In genomic region chr5:118777468-118777746, GRCh38 we compare ENCODE assay signal across 19 cellular contexts.
DNase-seq lines count a peak whose midpoint lies in the region; ATAC-seq, FAIRE-seq and TF ChIP-seq lines count a peak whose summit lies in the region.
"Had no signal": no experiment of that assay in that cellular context is flagged by ENCODE, and none has a peak within 500 bp of the region (broad histone marks: within the 10 kb centered on the region; RNA-seq: fewer than 3 reads in every experiment).

No MANE protein-coding gene starts in this region.

- no peaks in the 10 kb centered on the region for H3K79me2 ChIP-seq in HepG2 (ENCODE audit: insufficient read depth, low read length)

- TF ChIP-seq POLR2A in HepG2 (IDR thresholded peaks at IDR 0.05; ENCODE audit: insufficient read depth in 1 of 2, low read depth in 2 of 2, low read length in 2 of 2), result no peak

- DNase-seq in HepG2 (ENCODE audit: low spot score) (no peak), mucosa of descending colon (peak in 1 of 3 donors; percentile 4), renal cortical epithelial cell (ENCODE audit: low read depth) (peak; percentile 22), DMS53 (lab: John Stamatoyannopoulos, UW) (no peak)
- DNase-seq in activated CD4-positive, alpha-beta T cell treated with anti-CD3 and anti-CD28 coated beads, Interleukin-2, amount 50 U/mL, for 48 hours, result no peak
- DNase-seq: AML-193; Caco-2; CD4-positive, alpha-beta T cell; DMS153; DMS79 treated with DMSO at 0.1 percent for 48 hours; GF-D8; GM23248 had no signal

- no peaks in the 10 kb centered on the region for H3K9me3 ChIP-seq in liver (ENCODE audit: control insufficient read depth in 4 of 4, low read length in 3 of 4)
- H3K9me3 ChIP-seq in HepG2 (ENCODE audit: low read length), result no peaks in the 10 kb centered on the region
- no peaks in the 10 kb centered on the region for H3K9me3 ChIP-seq in mucosa of descending colon
- H3K9me3 ChIP-seq: A549, Caco-2, HAP-1 had no signal

- no peaks in the 10 kb centered on the region for H3K27me3 ChIP-seq in liver (ENCODE audit: control insufficient read depth in 4 of 4, insufficient read depth in 4 of 4, low read length in 3 of 4)
- H3K27me3 ChIP-seq in HepG2 (ENCODE audit: control insufficient read depth in 1 of 2, insufficient read depth in 2 of 2, low read length in 2 of 2), result no peaks in the 10 kb centered on the region

- no TSS peak for BruUV-seq in HepG2 (replicated peaks; lab: Mats Ljungman, UMichigan)

- TF ChIP-seq EP300 in HepG2 (IDR thresholded peaks at IDR 0.05; ENCODE audit: low read depth in 2 of 2, low read length in 2 of 2), result no peak
- no peak for TF ChIP-seq EP300 in HepG2 (CRISPR knock-in tag; IDR thresholded peaks at IDR 0.05; ENCODE audit: borderline replicate concordance)

- FAIRE-seq in HepG2 (lab: Jason Lieb, UNC), result no peak
- FAIRE-seq: A549, HTR-8/SVneo had no signal

- TF ChIP-seq RAD21 in liver (IDR thresholded peaks at IDR 0.05) (no peak), HepG2 (CRISPR knock-in tag; IDR thresholded peaks at IDR 0.05) (no peak)

- no peak overlapping the region for H3K4me2 ChIP-seq in HepG2 (ENCODE audit: low read depth, low read length)
- H3K4me2 ChIP-seq: A549 had no signal

- H3K4me1 ChIP-seq in liver (ENCODE audit: control insufficient read depth in 4 of 4, insufficient read depth in 4 of 4, low read length in 3 of 4) (peaks cover 9 to 15% (median 11%) of the 10 kb centered on the region in 4 donors), HepG2 (ENCODE audit: insufficient read depth, low read length) (no peaks in the 10 kb centered on the region), mucosa of descending colon (ENCODE audit: low read depth) (no peaks in the 10 kb centered on the region)
- H3K4me1 ChIP-seq: A549, Caco-2, HAP-1 had no signal

- no peak for TF ChIP-seq CTCF in liver (IDR thresholded peaks at IDR 0.05; ENCODE audit: low read depth, low read length, missing input control)
- no peak for TF ChIP-seq CTCF in HepG2 (CRISPR knock-in tag; IDR thresholded peaks at IDR 0.05)
- TF ChIP-seq CTCF in mucosa of descending colon (IDR thresholded peaks at IDR 0.05), result no peak

- WGBS in liver, result 33% methylated on average over 1 of the region's 1 CpG
- 0% methylated on average over 1 of the region's 1 CpG for WGBS in HepG2 (ENCODE audit: low lambda C conversion rate)

- POLR2A ChIA-PET in HepG2 (lab: Yijun Ruan, JAX), result no interaction called here

- ATAC-seq in HepG2 (no peak), mucosa of descending colon (peak; percentile 20), HG02885 (IDR thresholded peaks at IDR 0.05; ENCODE audit: poor library complexity, unreplicated experiment) (no peak)
- ATAC-seq: A549 had no signal

- in situ Hi-C loops in HepG2 (cut with HindIII; ENCODE audit: extremely low pct_ligation_motif_present, low pct_unique_long_range_greater_than_20kb), result no loop called here

- H3K27ac ChIP-seq in liver (ENCODE audit: low read depth in 1 of 2, low read length in 2 of 2), result no peak overlapping the region
- no peak overlapping the region for H3K27ac ChIP-seq in HepG2 (ENCODE audit: extremely low read length, insufficient read depth, low read length)
- H3K27ac ChIP-seq: 22Rv1, A549, C4-2B, GM23248 had no signal

- CTCF ChIA-PET in HepG2 (lab: Yijun Ruan, JAX; ENCODE audit: low intra/inter-chr PET ratio, low total read pairs), result no interaction called here

- intact Hi-C loops in HepG2 (cut with micrococcal nuclease; ENCODE audit: unreplicated experiment) (no loop called here), mucosa of descending colon (cut with DNase I, micrococcal nuclease) (no loop called here)

- no peaks in the 10 kb centered on the region for H3K36me3 ChIP-seq in liver (ENCODE audit: control insufficient read depth in 4 of 4, insufficient read depth in 3 of 4, low read depth in 1 of 4, low read length in 3 of 4)
- H3K36me3 ChIP-seq in HepG2 (replicated peaks in 1 of 2; ENCODE audit: control insufficient read depth in 1 of 2, insufficient read depth in 2 of 2, low read length in 2 of 2), result no peaks in the 10 kb centered on the region
- no peaks in the 10 kb centered on the region for H3K36me3 ChIP-seq in mucosa of descending colon (ENCODE audit: low read depth)
- H3K36me3 ChIP-seq: HAP-1 had no signal

- H3K4me3 ChIP-seq in liver (ENCODE audit: low read depth in 1 of 3, low read length in 3 of 3), result no peak overlapping the region
- H3K4me3 ChIP-seq in HepG2 (replicated peaks in 1 of 3; ENCODE audit: insufficient read depth in 1 of 3, low read depth in 2 of 3, low read length in 3 of 3), result no peak overlapping the region
- no peak overlapping the region for H3K4me3 ChIP-seq in mucosa of descending colon
- H3K4me3 ChIP-seq: A549, GM23248, HAP-1 had no signal

- H4K20me1 ChIP-seq in HepG2 (ENCODE audit: insufficient read depth, low read length), result no peaks in the 10 kb centered on the region

- no peak overlapping the region for H3K9ac ChIP-seq in liver (ENCODE audit: low read depth in 1 of 2, low read length in 2 of 2)
- no peak overlapping the region for H3K9ac ChIP-seq in HepG2 (ENCODE audit: insufficient read depth, low read depth, low read length)
- H3K9ac ChIP-seq: GM23248 had no signal

- no peak overlapping the region for H2AFZ ChIP-seq in HepG2 (ENCODE audit: low read length)
- H2AFZ ChIP-seq: GM23248 had no signal

TF ChIP-seq in liver, 16 proteins besides CTCF, POLR2A, EP300 and RAD21 (continues in another document):
- TF ChIP-seq, protein P1, sequence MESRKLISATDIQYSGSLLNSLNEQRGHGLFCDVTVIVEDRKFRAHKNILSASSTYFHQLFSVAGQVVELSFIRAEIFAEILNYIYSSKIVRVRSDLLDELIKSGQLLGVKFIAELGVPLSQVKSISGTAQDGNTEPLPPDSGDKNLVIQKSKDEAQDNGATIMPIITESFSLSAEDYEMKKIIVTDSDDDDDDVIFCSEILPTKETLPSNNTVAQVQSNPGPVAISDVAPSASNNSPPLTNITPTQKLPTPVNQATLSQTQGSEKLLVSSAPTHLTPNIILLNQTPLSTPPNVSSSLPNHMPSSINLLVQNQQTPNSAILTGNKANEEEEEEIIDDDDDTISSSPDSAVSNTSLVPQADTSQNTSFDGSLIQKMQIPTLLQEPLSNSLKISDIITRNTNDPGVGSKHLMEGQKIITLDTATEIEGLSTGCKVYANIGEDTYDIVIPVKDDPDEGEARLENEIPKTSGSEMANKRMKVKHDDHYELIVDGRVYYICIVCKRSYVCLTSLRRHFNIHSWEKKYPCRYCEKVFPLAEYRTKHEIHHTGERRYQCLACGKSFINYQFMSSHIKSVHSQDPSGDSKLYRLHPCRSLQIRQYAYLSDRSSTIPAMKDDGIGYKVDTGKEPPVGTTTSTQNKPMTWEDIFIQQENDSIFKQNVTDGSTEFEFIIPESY (IDR thresholded peaks at IDR 0.05), result no peak
- TF ChIP-seq, protein P2, sequence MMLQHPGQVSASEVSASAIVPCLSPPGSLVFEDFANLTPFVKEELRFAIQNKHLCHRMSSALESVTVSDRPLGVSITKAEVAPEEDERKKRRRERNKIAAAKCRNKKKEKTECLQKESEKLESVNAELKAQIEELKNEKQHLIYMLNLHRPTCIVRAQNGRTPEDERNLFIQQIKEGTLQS (IDR thresholded peaks at IDR 0.05), result no peak

TF ChIP-seq in HepG2, 621 proteins besides CTCF, POLR2A, EP300 and RAD21 (continues in another document):
- TF ChIP-seq, protein P3, sequence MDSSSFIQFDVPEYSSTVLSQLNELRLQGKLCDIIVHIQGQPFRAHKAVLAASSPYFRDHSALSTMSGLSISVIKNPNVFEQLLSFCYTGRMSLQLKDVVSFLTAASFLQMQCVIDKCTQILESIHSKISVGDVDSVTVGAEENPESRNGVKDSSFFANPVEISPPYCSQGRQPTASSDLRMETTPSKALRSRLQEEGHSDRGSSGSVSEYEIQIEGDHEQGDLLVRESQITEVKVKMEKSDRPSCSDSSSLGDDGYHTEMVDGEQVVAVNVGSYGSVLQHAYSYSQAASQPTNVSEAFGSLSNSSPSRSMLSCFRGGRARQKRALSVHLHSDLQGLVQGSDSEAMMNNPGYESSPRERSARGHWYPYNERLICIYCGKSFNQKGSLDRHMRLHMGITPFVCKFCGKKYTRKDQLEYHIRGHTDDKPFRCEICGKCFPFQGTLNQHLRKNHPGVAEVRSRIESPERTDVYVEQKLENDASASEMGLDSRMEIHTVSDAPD (CRISPR knock-in tag; IDR thresholded peaks at IDR 0.05), result no peak
- TF ChIP-seq WIZ (CRISPR knock-in tag; IDR thresholded peaks at IDR 0.05) (no peak), PRPF4 (IDR thresholded peaks at IDR 0.05; ENCODE audit: low read depth, low read length, poor library complexity, severe bottlenecking) (no peak), CBX1 (IDR thresholded peaks at IDR 0.05; ENCODE audit: low read depth) (no peak), BRCA1 (CRISPR knock-in tag; IDR thresholded peaks at IDR 0.05) (no peak)
- TF ChIP-seq, protein P4, sequence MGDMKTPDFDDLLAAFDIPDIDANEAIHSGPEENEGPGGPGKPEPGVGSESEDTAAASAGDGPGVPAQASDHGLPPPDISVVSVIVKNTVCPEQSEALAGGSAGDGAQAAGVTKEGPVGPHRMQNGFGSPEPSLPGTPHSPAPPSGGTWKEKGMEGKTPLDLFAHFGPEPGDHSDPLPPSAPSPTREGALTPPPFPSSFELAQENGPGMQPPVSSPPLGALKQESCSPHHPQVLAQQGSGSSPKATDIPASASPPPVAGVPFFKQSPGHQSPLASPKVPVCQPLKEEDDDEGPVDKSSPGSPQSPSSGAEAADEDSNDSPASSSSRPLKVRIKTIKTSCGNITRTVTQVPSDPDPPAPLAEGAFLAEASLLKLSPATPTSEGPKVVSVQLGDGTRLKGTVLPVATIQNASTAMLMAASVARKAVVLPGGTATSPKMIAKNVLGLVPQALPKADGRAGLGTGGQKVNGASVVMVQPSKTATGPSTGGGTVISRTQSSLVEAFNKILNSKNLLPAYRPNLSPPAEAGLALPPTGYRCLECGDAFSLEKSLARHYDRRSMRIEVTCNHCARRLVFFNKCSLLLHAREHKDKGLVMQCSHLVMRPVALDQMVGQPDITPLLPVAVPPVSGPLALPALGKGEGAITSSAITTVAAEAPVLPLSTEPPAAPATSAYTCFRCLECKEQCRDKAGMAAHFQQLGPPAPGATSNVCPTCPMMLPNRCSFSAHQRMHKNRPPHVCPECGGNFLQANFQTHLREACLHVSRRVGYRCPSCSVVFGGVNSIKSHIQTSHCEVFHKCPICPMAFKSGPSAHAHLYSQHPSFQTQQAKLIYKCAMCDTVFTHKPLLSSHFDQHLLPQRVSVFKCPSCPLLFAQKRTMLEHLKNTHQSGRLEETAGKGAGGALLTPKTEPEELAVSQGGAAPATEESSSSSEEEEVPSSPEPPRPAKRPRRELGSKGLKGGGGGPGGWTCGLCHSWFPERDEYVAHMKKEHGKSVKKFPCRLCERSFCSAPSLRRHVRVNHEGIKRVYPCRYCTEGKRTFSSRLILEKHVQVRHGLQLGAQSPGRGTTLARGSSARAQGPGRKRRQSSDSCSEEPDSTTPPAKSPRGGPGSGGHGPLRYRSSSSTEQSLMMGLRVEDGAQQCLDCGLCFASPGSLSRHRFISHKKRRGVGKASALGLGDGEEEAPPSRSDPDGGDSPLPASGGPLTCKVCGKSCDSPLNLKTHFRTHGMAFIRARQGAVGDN (CRISPR knock-in tag; IDR thresholded peaks at IDR 0.05), result no peak
- TF ChIP-seq, protein P5, sequence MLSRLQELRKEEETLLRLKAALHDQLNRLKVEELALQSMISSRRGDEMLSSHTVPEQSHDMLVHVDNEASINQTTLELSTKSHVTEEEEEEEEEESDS (CRISPR knock-in tag; IDR thresholded peaks at IDR 0.05; ENCODE audit: borderline replicate concordance), result no peak
